In the genomic region with DNA sequence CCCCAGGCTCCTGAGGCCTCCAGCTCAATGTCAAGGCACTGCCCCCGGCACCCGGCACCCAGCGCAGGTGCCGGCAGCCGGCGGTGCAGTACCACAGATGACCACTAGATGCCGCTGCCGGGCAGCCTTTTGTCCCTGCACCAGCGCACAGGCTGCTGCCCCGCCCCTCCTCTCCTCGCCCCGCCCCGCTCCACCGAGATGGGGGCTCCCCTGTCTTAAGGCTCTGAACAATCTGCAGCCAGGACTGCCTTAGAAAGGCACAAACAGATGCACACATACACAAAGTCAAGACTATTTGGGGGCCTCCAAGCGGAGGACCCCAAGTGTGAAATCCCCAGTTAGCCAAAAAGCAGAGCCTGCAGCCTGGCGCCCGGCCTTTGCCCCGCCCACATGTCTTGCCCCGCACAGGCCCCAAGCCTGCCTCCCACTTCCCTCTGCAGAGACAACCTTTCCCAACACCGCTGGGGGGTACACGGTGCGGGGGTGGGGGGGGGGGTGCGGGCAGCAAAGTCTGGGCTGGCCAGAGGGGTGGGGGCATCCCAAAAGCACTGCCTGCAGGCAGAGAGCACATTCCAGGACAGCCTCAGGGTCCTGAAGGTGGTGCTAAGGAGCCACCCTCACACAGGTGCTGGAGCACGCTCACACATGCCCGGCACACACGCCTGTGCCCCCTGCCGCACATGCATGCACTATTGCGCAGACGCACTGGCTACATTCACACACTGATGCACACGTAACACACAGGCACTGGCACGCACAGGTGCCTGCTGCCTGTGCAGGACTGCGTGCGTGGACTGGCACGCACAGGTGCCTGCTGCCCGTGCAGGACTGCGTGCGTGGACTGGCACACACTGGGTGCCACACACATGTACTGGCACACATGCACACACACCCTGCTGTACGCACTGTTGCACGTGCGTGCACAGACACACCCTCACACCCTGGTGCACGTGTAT, we compare ENCODE assay signal across 8 cellular contexts. TPM values are rescaled to one million over a fixed set of nuclear protein-coding genes. Genes with fewer than 3 reads are reported as not detected.
DNase-seq lines count a peak whose midpoint lies in the region; ATAC-seq, FAIRE-seq and TF ChIP-seq lines count a peak whose summit lies in the region.

No MANE protein-coding gene starts in this region.

- H3K4me3 Mint-ChIP-seq in CD14-positive monocyte: peak overlapping the region; percentile 65 to 71

- CTCF ChIA-PET in mammary epithelial cell (lab: Charles Lee; ENCODE audit: low non-redundant PET): interaction anchor here (0.7 to 1.2 kb wide), 3 partner anchors 39 to 128 kb away, joined by 4 to 10 read pairs (median 5); no protein-coding TSS in a partner anchor

- H3K27ac Mint-ChIP-seq in CD14-positive monocyte: no peak overlapping the region

- no peak overlapping the region for H3K4me2 ChIP-seq in mammary epithelial cell (ENCODE audit: insufficient read depth, low read depth, low read length)

- dilution Hi-C loops in mammary epithelial cell (cut with HindIII; ENCODE audit: low sequenced_read_pairs): no loop called here

- H3K79me2 ChIP-seq in mammary epithelial cell (ENCODE audit: insufficient read depth, low read length): no peaks in the 10 kb centered on the region

- in situ Hi-C loops in mammary epithelial cell (cut with MboI; ENCODE audit: low sequenced_read_pairs in 2 of 2): no loop called here

- no peaks in the 10 kb centered on the region for H3K36me3 ChIP-seq in mammary epithelial cell (ENCODE audit: insufficient read depth, low read length)
- H3K36me3 ChIP-seq in kidney (ENCODE audit: control insufficient read depth in 1 of 2, insufficient read depth in 2 of 2, low read length in 2 of 2): no peaks in the 10 kb centered on the region

- BruUV-seq in mammary epithelial cell (replicated peaks; lab: Mats Ljungman, UMichigan): no TSS peak

- no peak overlapping the region for H3K4me3 ChIP-seq in mammary epithelial cell (replicated peaks in 1 of 3; ENCODE audit: insufficient read depth in 1 of 3, low read depth in 2 of 3, low read length in 3 of 3)
- H3K4me3 ChIP-seq in kidney (ENCODE audit: low read length in 2 of 2): no peak overlapping the region

- peaks cover 4% of the 10 kb centered on the region for H3K4me1 Mint-ChIP-seq in CD14-positive monocyte

- ATAC-seq in GM19463 (IDR thresholded peaks at IDR 0.05; ENCODE audit: unreplicated experiment): peak; percentile 71
- ATAC-seq in HG02623 (IDR thresholded peaks at IDR 0.05; ENCODE audit: unreplicated experiment): no peak

- TF ChIP-seq CTCF in CD14-positive monocyte (IDR thresholded peaks at IDR 0.05) (peak; percentile 100), mammary epithelial cell (conservative IDR thresholded peaks at IDR 0.05 in 1 of 2, IDR thresholded peaks at IDR 0.05 in 1 of 2; ENCODE audit: extremely low read depth in 1 of 2, insufficient read depth in 1 of 2, low read depth in 1 of 2, low read length in 2 of 2) (peak; percentile 65 to 93), kidney (IDR thresholded peaks at IDR 0.05; ENCODE audit: borderline replicate concordance, extremely low read depth, insufficient read depth) (peak; percentile 99)

- intact Hi-C loops in CD14-positive monocyte (cut with micrococcal nuclease): loop anchor here (2.0 to 10.0 kb wide), 2 partner anchors 127 to 233 kb away; no protein-coding TSS in a partner anchor
- intact Hi-C loops in mammary epithelial cell (cut with micrococcal nuclease): loop anchor here (1.0 to 5.0 kb wide), 4 partner anchors 76 to 233 kb away; no protein-coding TSS in a partner anchor
- intact Hi-C loops in kidney (cut with DNase I): no loop called here

- H3K9me3 ChIP-seq in mammary epithelial cell (replicated peaks; ENCODE audit: insufficient read depth, low read length): no peaks in the 10 kb centered on the region
- no peaks in the 10 kb centered on the region for H3K9me3 ChIP-seq in kidney (ENCODE audit: control insufficient read depth in 1 of 2, low read length in 2 of 2)

- H3K9ac ChIP-seq in mammary epithelial cell (ENCODE audit: insufficient read depth, low read length) (no peak overlapping the region), kidney (ENCODE audit: low read length in 2 of 2) (no peak overlapping the region)

- H3K4me1 ChIP-seq in mammary epithelial cell (ENCODE audit: insufficient read depth, low read length): peaks cover 8% of the 10 kb centered on the region
- H3K4me1 ChIP-seq in kidney (ENCODE audit: control insufficient read depth in 1 of 2, insufficient read depth in 1 of 2, low read depth in 1 of 2, low read length in 2 of 2): no peaks in the 10 kb centered on the region

- 46% methylated on average over 18 of the region's 41 CpGs for WGBS in mammary epithelial cell (ENCODE audit: low coverage, missing lambda C conversion rate)

- H3K9me3 Mint-ChIP-seq in CD14-positive monocyte: peaks cover 0 to 7% (median 5%) of the 10 kb centered on the region in 7 donors

- no peaks in the 10 kb centered on the region for H3K36me3 Mint-ChIP-seq in CD14-positive monocyte

- H3K27ac ChIP-seq in mammary epithelial cell (ENCODE audit: insufficient read depth, low read depth, low read length) (no peak overlapping the region), kidney (ENCODE audit: low read depth in 2 of 2, low read length in 2 of 2) (no peak overlapping the region)

- H3K27me3 Mint-ChIP-seq in CD14-positive monocyte (ENCODE audit: low read depth in 3 of 3): peaks cover 0 to 2% (median 0%) of the 10 kb centered on the region in 3 donors

- no peak for FAIRE-seq in kidney (lab: Jason Lieb, UNC)

- H2AFZ ChIP-seq in mammary epithelial cell (ENCODE audit: low read depth, low read length): no peak overlapping the region

- H4K20me1 ChIP-seq in mammary epithelial cell (ENCODE audit: insufficient read depth, low read length): no peaks in the 10 kb centered on the region

- DNase-seq in CD14-positive monocyte (ENCODE audit: low spot score) (peak; percentile 70), NAMALWA (ENCODE audit: low spot score) (peak; percentile 87), mammary epithelial cell (peak; percentile 35), kidney (peak; percentile 91)
- peak; percentile 69 to 78 (median 75) for DNase-seq in activated CD4-positive, CD25-positive, alpha-beta regulatory T cell (lab: John Stamatoyannopoulos, UW)
- DNase-seq in stimulated activated CD4-positive, alpha-beta T cell treated with anti-CD3 and anti-CD28 coated beads, Interleukin-1b, Interleukin-23, amount 100 ng/mL, for 48 hours: peak; percentile 79

- no peaks in the 10 kb centered on the region for H3K27me3 ChIP-seq in mammary epithelial cell (ENCODE audit: insufficient read depth, low read length)

RNA-seq across cellular contexts. Expression of a gene that starts 37.1 kb away (rescaled TPM):
- polyA plus RNA-seq in CD14-positive monocyte (not detected), mammary epithelial cell (7.6 TPM), kidney (ENCODE audit: insufficient read depth, low read depth, low replicate concordance) (15.5 TPM)
- total RNA-seq in mammary epithelial cell (1 to 10 TPM; 5.9 to 6.7 TPM), kidney (39.3 TPM)
- 3.5 TPM for polyA minus RNA-seq in mammary epithelial cell

Comparison
In these comparisons a context has a peak if more than half of its experiments do, and no peak if none do; other contexts are left out.
1. DNase-seq: peak in every context shown above with its lines; median percentile 91 in kidney; 87 in NAMALWA; 79 in stimulated activated CD4-positive, alpha-beta T cell treated with anti-CD3 and anti-CD28 coated beads, Interleukin-1b, Interleukin-23, amount 100 ng/mL, for 48 hours; 75 in activated CD4-positive, CD25-positive, alpha-beta regulatory T cell; 70 in CD14-positive monocyte; 35 in mammary epithelial cell.